1 cellular context compared by ENCODE assay signal in genomic region chr1:20484526-20485462, GRCh38.
A peak's percentile ranks its signal among the peaks of the same experiment; 100 is the strongest.
TF ChIP-seq lines count a peak whose summit lies in the region.

No MANE protein-coding gene starts in this region.

TF ChIP-seq in HepG2, 621 proteins besides CTCF, POLR2A, EP300 and RAD21 (continued from another document):
- no peak for TF ChIP-seq HINFP (CRISPR knock-in tag; IDR thresholded peaks at IDR 0.05; ENCODE audit: low read depth)
- 0 out of 2 replicates have a peak, but pooled peaks have one; percentile 61 for TF ChIP-seq E2F2 (CRISPR knock-in tag; IDR thresholded peaks at IDR 0.05; ENCODE audit: borderline replicate concordance)
- TF ChIP-seq SKIL (CRISPR knock-in tag; IDR thresholded peaks at IDR 0.05; ENCODE audit: borderline replicate concordance), result no peak
- TF ChIP-seq HNRNPLL (IDR thresholded peaks at IDR 0.05; ENCODE audit: low read depth, low read length, poor library complexity, severe bottlenecking), result peak; percentile 80
- TF ChIP-seq ATRX (CRISPR knock-in tag; IDR thresholded peaks at IDR 0.05; ENCODE audit: borderline replicate concordance), result no peak
- no peak for TF ChIP-seq ZNF441 (CRISPR knock-in tag; IDR thresholded peaks at IDR 0.05; ENCODE audit: borderline replicate concordance)
- TF ChIP-seq DZIP1 (CRISPR knock-in tag; IDR thresholded peaks at IDR 0.05), result peak; percentile 70; the same call in 1 of the 2 replicates
- TF ChIP-seq TBP (CRISPR knock-in tag; IDR thresholded peaks at IDR 0.05), result no peak
- no peak for TF ChIP-seq KLF6 (CRISPR knock-in tag; IDR thresholded peaks at IDR 0.05)
- no peak for TF ChIP-seq LCORL (IDR thresholded peaks at IDR 0.05)
- 0 out of 2 replicates have a peak, but pooled peaks have one; percentile 12 for TF ChIP-seq LCORL (CRISPR knock-in tag; IDR thresholded peaks at IDR 0.05)
- TF ChIP-seq RBM39 (IDR thresholded peaks at IDR 0.05; ENCODE audit: low read depth, low read length, poor library complexity, severe bottlenecking), result peak; percentile 60
- TF ChIP-seq FUBP1 (CRISPR knock-in tag; IDR thresholded peaks at IDR 0.05; ENCODE audit: borderline replicate concordance), result no peak
- no peak for TF ChIP-seq PLSCR1 (CRISPR knock-in tag; IDR thresholded peaks at IDR 0.05; ENCODE audit: borderline replicate concordance)
- no peak for TF ChIP-seq DNMT3B (CRISPR knock-in tag; conservative IDR thresholded peaks at IDR 0.05)
- TF ChIP-seq NFYC (CRISPR knock-in tag; IDR thresholded peaks at IDR 0.05), result no peak
- TF ChIP-seq ZNF256 (CRISPR knock-in tag; conservative IDR thresholded peaks at IDR 0.05), result 0 out of 2 replicates have a peak, but pooled peaks have one; percentile 23
- TF ChIP-seq PAF1 (CRISPR knock-in tag; IDR thresholded peaks at IDR 0.05), result no peak
- TF ChIP-seq AGO2 (optimal IDR thresholded peaks at IDR 0.05; ENCODE audit: low read depth, low read length), result peak; percentile 99
- 0 out of 2 replicates have a peak, but pooled peaks have one; percentile 21 for TF ChIP-seq ZSCAN21 (CRISPR knock-in tag; IDR thresholded peaks at IDR 0.05; ENCODE audit: borderline replicate concordance)
- no peak for TF ChIP-seq ZNF576 (CRISPR knock-in tag; IDR thresholded peaks at IDR 0.05)
- TF ChIP-seq ZNF264 (CRISPR knock-in tag; IDR thresholded peaks at IDR 0.05), result no peak
- no peak for TF ChIP-seq IRF1 (CRISPR knock-in tag; IDR thresholded peaks at IDR 0.05; ENCODE audit: low read depth)
- no peak for TF ChIP-seq ZNF276 (CRISPR knock-in tag; IDR thresholded peaks at IDR 0.05; ENCODE audit: low read depth)
- TF ChIP-seq RCOR2 (CRISPR knock-in tag; IDR thresholded peaks at IDR 0.05), result no peak
- TF ChIP-seq MIER2 (CRISPR knock-in tag; IDR thresholded peaks at IDR 0.05), result no peak
- TF ChIP-seq ZBTB2 (CRISPR knock-in tag; IDR thresholded peaks at IDR 0.05; ENCODE audit: low read depth), result no peak
- no peak for TF ChIP-seq TFE3 (CRISPR knock-in tag; IDR thresholded peaks at IDR 0.05)
- no peak for TF ChIP-seq ZGPAT (CRISPR knock-in tag; IDR thresholded peaks at IDR 0.05)
- no peak for TF ChIP-seq IKZF1 (IDR thresholded peaks at IDR 0.05)
- TF ChIP-seq TERF1 (CRISPR knock-in tag; IDR thresholded peaks at IDR 0.05), result no peak
- TF ChIP-seq CREB1 (IDR thresholded peaks at IDR 0.05), result no peak
- no peak for TF ChIP-seq CREB1 (CRISPR knock-in tag; IDR thresholded peaks at IDR 0.05)
- TF ChIP-seq ZNF124 (CRISPR knock-in tag; IDR thresholded peaks at IDR 0.05), result no peak
- 0 out of 2 replicates have a peak, but pooled peaks have one; percentile 2 for TF ChIP-seq ZIK1 (CRISPR knock-in tag; IDR thresholded peaks at IDR 0.05; ENCODE audit: borderline replicate concordance, low read depth)
- no peak for TF ChIP-seq ZNF781 (CRISPR knock-in tag; IDR thresholded peaks at IDR 0.05; ENCODE audit: borderline replicate concordance, not compliant biosample characterization)
- TF ChIP-seq ZNF350 (CRISPR knock-in tag; IDR thresholded peaks at IDR 0.05; ENCODE audit: borderline replicate concordance, low read depth), result no peak
- no peak for TF ChIP-seq HMGA1 (CRISPR knock-in tag; conservative IDR thresholded peaks at IDR 0.05)
